ENCODE assay signal across 8 cellular contexts in genomic region chr3:13895155-13896105, GRCh38. TPM values are rescaled to one million over a fixed set of nuclear protein-coding genes. Genes with fewer than 3 reads are reported as not detected.
DNase-seq lines count a peak whose midpoint lies in the region; ATAC-seq and TF ChIP-seq lines count a peak whose summit lies in the region.

No MANE protein-coding gene starts in this region.

- DNase-seq in SIG-M5 treated with dmso at 0.1 percent for 504 hours (lab: John Stamatoyannopoulos, UW; ENCODE audit: unreplicated experiment) (peak; percentile 67), SIG-M5 (lab: John Stamatoyannopoulos, UW) (no peak), NCI-H226 (peak; percentile 78), dorsolateral prefrontal cortex (peak; percentile 75 to 96 (median 91)), right lobe of liver (peak; percentile 93 to 95 (median 95))
- DNase-seq in activated CD4-positive, alpha-beta memory T cell treated with anti-CD3 and anti-CD28 coated beads for 36 hours: peak; percentile 98
- peak; percentile 89 to 95 for DNase-seq in stimulated activated CD4-positive, alpha-beta T cell treated with anti-CD3 and anti-CD28 coated beads, Interleukin-2, amount 100 ng/mL, for 48 hours

- ATAC-seq in HG03039 (IDR thresholded peaks at IDR 0.05; ENCODE audit: unreplicated experiment): peak; percentile 96
- peak; percentile 97 to 98 (median 98) for ATAC-seq in right lobe of liver

- no peaks in the 10 kb centered on the region for H3K27me3 ChIP-seq in dorsolateral prefrontal cortex
- H3K27me3 ChIP-seq in right lobe of liver: no peaks in the 10 kb centered on the region

- H3K4me3 Mint-ChIP-seq in activated CD4-positive, alpha-beta memory T cell treated with anti-CD3 and anti-CD28 coated beads for 36 hours: peak overlapping the region; percentile 84

- H3K9me3 Mint-ChIP-seq in activated CD4-positive, alpha-beta memory T cell treated with anti-CD3 and anti-CD28 coated beads for 36 hours: peaks cover 22% of the 10 kb centered on the region

- under 1% methylated on average over 30 of the region's 86 CpGs for WGBS in right lobe of liver (ENCODE audit: insufficient coverage, low coverage, low lambda C conversion rate, missing lambda C conversion rate)

- TF ChIP-seq CTCF in dorsolateral prefrontal cortex (IDR thresholded peaks at IDR 0.05 in 54 of 56, conservative IDR thresholded peaks at IDR 0.05 in 2 of 56; ENCODE audit: low read depth in 1 of 56, partially characterized antibody in 56 of 56) (peak in 17 of 56 donors; percentile 8 to 54 (median 21)), right lobe of liver (IDR thresholded peaks at IDR 0.05) (no peak)

- peak overlapping the region; percentile 67 for H3K27ac Mint-ChIP-seq in activated CD4-positive, alpha-beta memory T cell treated with anti-CD3 and anti-CD28 coated beads for 36 hours

- peaks cover 0 to 1% (median 0%) of the 10 kb centered on the region in 4 donors for H3K9me3 ChIP-seq in right lobe of liver

- POLR2A ChIA-PET in activated CD4-positive, alpha-beta memory T cell treated with anti-CD3 and anti-CD28 coated beads for 36 hours (lab: Charles Lee): interaction anchor here (0.6 to 2.3 kb wide), 3 partner anchors 45 to 283 kb away, joined by 3 to 9 read pairs (median 3); partner anchors contain the start of genes LSM3 and XPC

- intact Hi-C loops in activated CD4-positive, alpha-beta memory T cell treated with anti-CD3 and anti-CD28 coated beads for 36 hours (cut with micrococcal nuclease): loop anchor here (1.0 to 10.0 kb wide), 8 partner anchors 219 to 1029 kb away; partner anchors contain the start of genes CCDC174, LSM3 and XPC
- intact Hi-C loops in dorsolateral prefrontal cortex (cut with DNase I) (loop anchor here (1.0 to 10.0 kb wide), 7 partner anchors 227 to 1027 kb away; partner anchors contain the start of genes CHCHD4 (in 2 of the 2), HDAC11 (in 1 of the 2), LSM3 (in 1 of the 2) and TMEM43 (in 1 of the 2)), right lobe of liver (cut with DNase I) (loop anchor here in 1 of 2 donors (10.0 kb wide), 2 partner anchors 279 to 569 kb away; partner anchors contain the start of genes LSM3 and XPC)

- H3K4me3 ChIP-seq in dorsolateral prefrontal cortex: peak overlapping the region; percentile 40 to 90 (median 75)
- peak overlapping the region; percentile 41 to 73 (median 58) for H3K4me3 ChIP-seq in right lobe of liver

- H3K27ac ChIP-seq in dorsolateral prefrontal cortex (peak overlapping the region in 46 of 59 donors; percentile 9 to 85 (median 46)), right lobe of liver (peak overlapping the region in 2 of 3 donors; percentile 1 to 2)

- no peaks in the 10 kb centered on the region for H3K27me3 Mint-ChIP-seq in activated CD4-positive, alpha-beta memory T cell treated with anti-CD3 and anti-CD28 coated beads for 36 hours

- H3K36me3 ChIP-seq in right lobe of liver: no peaks in the 10 kb centered on the region

- peaks cover 0 to 8% (median 2%) of the 10 kb centered on the region in 4 donors for H3K4me1 ChIP-seq in right lobe of liver

- H3K36me3 Mint-ChIP-seq in activated CD4-positive, alpha-beta memory T cell treated with anti-CD3 and anti-CD28 coated beads for 36 hours: peaks cover 14% of the 10 kb centered on the region

- TF ChIP-seq POLR2A in right lobe of liver (IDR thresholded peaks at IDR 0.05): peak; percentile 61

- H3K4me1 Mint-ChIP-seq in activated CD4-positive, alpha-beta memory T cell treated with anti-CD3 and anti-CD28 coated beads for 36 hours (ENCODE audit: low read depth): peaks cover 28% of the 10 kb centered on the region

- CTCF ChIA-PET in activated CD4-positive, alpha-beta memory T cell treated with anti-CD3 and anti-CD28 coated beads for 36 hours (lab: Charles Lee): interaction anchor here (0.8 to 21.6 kb wide), 15 partner anchors 10 to 1026 kb away, joined by 3 to 567 read pairs (median 7); partner anchors contain the start of genes CHCHD4, TMEM43 and WNT7A

RNA-seq across cellular contexts. Expression of gene WNT7A, which starts 15.6 kb away (rescaled TPM):
- total RNA-seq in activated CD4-positive, alpha-beta memory T cell treated with anti-CD3 and anti-CD28 coated beads for 36 hours: under 1 TPM; 0.29 to 0.33 TPM
- total RNA-seq in dorsolateral prefrontal cortex: 10 to 100 TPM in 7 of 120 experiments, 1 to 10 TPM in 113; 2.0 to 12.7 (median 6.4) TPM
- not detected for total RNA-seq in right lobe of liver
